ENCODE assay signal across 6 cellular contexts in genomic region chr3:49691481-49691880, GRCh38. TPM values are rescaled to one million over a fixed set of nuclear protein-coding genes. Genes with fewer than 3 reads are reported as not detected.
"Had no signal": no experiment of that assay in that cellular context is flagged by ENCODE, and none has a peak within 500 bp of the region (broad histone marks: within the 10 kb centered on the region; RNA-seq: fewer than 3 reads in every experiment).

No MANE protein-coding gene starts in this region.

RNA-seq across cellular contexts. Expression of gene AMIGO3, which starts 28.0 kb away (rescaled TPM):
- total RNA-seq: kidney, left lobe of liver, lower lobe of right lung, renal cortical epithelial cell, sciatic nerve had no signal
- polyA plus RNA-seq: fibroblast of lung had no signal
